ENCODE assay signal across 15 cellular contexts in genomic region chr1:82486969-82487368, GRCh38.
"Had no signal": no experiment of that assay in that cellular context is flagged by ENCODE, and none has a peak within 500 bp of the region (broad histone marks: within the 10 kb centered on the region; RNA-seq: fewer than 3 reads in every experiment).

No MANE protein-coding gene starts in this region.

- DNase-seq: activated CD4-positive, alpha-beta memory T cell treated with anti-CD3 and anti-CD28 coated beads, Interleukin-2, amount 10 ng/mL, durations not matched to agents 7 days and 5 days; activated CD4-positive, alpha-beta T cell treated with anti-CD3 and anti-CD28 coated beads for 48 hours; activated CD4-positive, CD25-positive, alpha-beta regulatory T cell; activated CD8-positive, alpha-beta memory T cell treated with anti-CD3 and anti-CD28 coated beads, Interleukin-2, amount 10 ng/mL, durations not matched to agents 7 days and 5 days; activated naive CD4-positive, alpha-beta T cell; activated naive CD8-positive, alpha-beta T cell treated with anti-CD3 and anti-CD28 coated beads for 36 hours; amygdala; caudate nucleus; left cardiac atrium; lower lobe of right lung; sigmoid colon; stimulated activated CD4-positive, alpha-beta T cell treated with anti-CD3 and anti-CD28 coated beads, Interleukin-4, amount 100 ng/mL, for 24 hours had no signal

- ATAC-seq: activated CD8-positive, alpha-beta memory T cell treated with anti-CD3 and anti-CD28 coated beads, Interleukin-2, amount 10 ng/mL, durations not matched to agents 7 days and 5 days; activated T-helper 17 cell treated with anti-CD3 and anti-CD28 coated beads, Interleukin-2, amount 50 U/mL, for 72 hours; esophagus mucosa; left cardiac atrium; lower lobe of right lung; stimulated activated memory B cell treated with anti-CD40 and anti-IgM and Interleukin-4, amounts not matched to agents 10 μg/mL and 1 μg/mL and 100 μg/mL, for 72 hours had no signal

- H3K27me3 ChIP-seq: sigmoid colon had no signal

- H3K27ac ChIP-seq: lower lobe of right lung had no signal
